Comparison of ENCODE assay signal across 8 cellular contexts in genomic region chr17:63881935-63882601, GRCh38. TPM values are rescaled to one million over a fixed set of nuclear protein-coding genes. Genes with fewer than 3 reads are reported as not detected.
DNase-seq lines count a peak whose midpoint lies in the region; ATAC-seq and TF ChIP-seq lines count a peak whose summit lies in the region.

Gene GH2 (minus strand): TSS chr17:63881944. CDS start chr17:63881801, 143 bp downstream.

- no peak within 1 kb of the TSS for H3K4me3 ChIP-seq in retinal pigment epithelial cell (ENCODE audit: low read length)

- H3K27me3 Mint-ChIP-seq in activated T-helper 17 cell treated with anti-CD3 and anti-CD28 coated beads, Interleukin-2, amount 50 U/mL, for 72 hours: no peaks in the 10 kb centered on the region

- ATAC-seq in activated T-helper 17 cell treated with anti-CD3 and anti-CD28 coated beads, Interleukin-2, amount 50 U/mL, for 72 hours (replicated peaks): peak; percentile 84
- no peak for ATAC-seq in HG03280 (IDR thresholded peaks at IDR 0.05; ENCODE audit: unreplicated experiment)
- ATAC-seq in HG02571 (IDR thresholded peaks at IDR 0.05; ENCODE audit: unreplicated experiment): no peak

- no peak within 1 kb of the TSS for H3K4me3 Mint-ChIP-seq in activated T-helper 17 cell treated with anti-CD3 and anti-CD28 coated beads, Interleukin-2, amount 50 U/mL, for 72 hours

- no peak for DNase-seq in AG09319 (ENCODE audit: extremely low read depth, low read depth)
- DNase-seq in GM20000 (ENCODE audit: low spot score): peak; percentile 78
- DNase-seq in RKO (ENCODE audit: low spot score): peak; percentile 70
- DNase-seq in glomerular visceral epithelial cell (ENCODE audit: extremely low spot score): peak; percentile 54
- DNase-seq in retinal pigment epithelial cell (ENCODE audit: low read depth): peak; percentile 10

- no peak within 1 kb of the TSS for H3K27ac Mint-ChIP-seq in activated T-helper 17 cell treated with anti-CD3 and anti-CD28 coated beads, Interleukin-2, amount 50 U/mL, for 72 hours

- no peaks in the 10 kb centered on the region for H3K36me3 Mint-ChIP-seq in activated T-helper 17 cell treated with anti-CD3 and anti-CD28 coated beads, Interleukin-2, amount 50 U/mL, for 72 hours (ENCODE audit: low read depth)

- peaks cover 9% of the 10 kb centered on the region for H3K4me1 Mint-ChIP-seq in activated T-helper 17 cell treated with anti-CD3 and anti-CD28 coated beads, Interleukin-2, amount 50 U/mL, for 72 hours

- peak; percentile 58 for TF ChIP-seq CTCF in AG09319 (IDR thresholded peaks at IDR 0.05; ENCODE audit: low read depth, low read length)
- peak; percentile 40 for TF ChIP-seq CTCF in GM20000 (IDR thresholded peaks at IDR 0.05; ENCODE audit: extremely low read depth, missing control alignments)
- peak; percentile 77 for TF ChIP-seq CTCF in retinal pigment epithelial cell (conservative IDR thresholded peaks at IDR 0.05; ENCODE audit: low read depth, low read length)

- no peaks in the 10 kb centered on the region for H3K9me3 Mint-ChIP-seq in activated T-helper 17 cell treated with anti-CD3 and anti-CD28 coated beads, Interleukin-2, amount 50 U/mL, for 72 hours

RNA-seq across cellular contexts. Expression of gene GH2, which starts in this region (rescaled TPM):
- total RNA-seq in activated T-helper 17 cell treated with anti-CD3 and anti-CD28 coated beads, Interleukin-2, amount 50 U/mL, for 72 hours: not detected

Comparison
In these comparisons a context has a peak if more than half of its experiments do, and no peak if none do; other contexts are left out.
1. Peak in ATAC-seq in activated T-helper 17 cell treated with anti-CD3 and anti-CD28 coated beads, Interleukin-2, amount 50 U/mL, for 72 hours; RNA of the gene not detected or under 1 TPM.